ENCODE assay signal across 1 cellular context in genomic region chr17:78214016-78214705, GRCh38.
TF ChIP-seq lines count a peak whose summit lies in the region.

Gene BIRC5 (plus strand): TSS chr17:78214253. CDS start chr17:78214317, 64 bp downstream.

TF ChIP-seq in H1, 55 proteins besides CTCF, POLR2A, EP300 and RAD21 (continued from another document):
- TF ChIP-seq USF2 (IDR thresholded peaks at IDR 0.05; ENCODE audit: low read length) = peak; percentile 33; the same call in 1 of the 2 replicates
- no peak for TF ChIP-seq CTBP2 (IDR thresholded peaks at IDR 0.05; ENCODE audit: borderline replicate concordance, insufficient read depth, insufficient read length, low read length)
- TF ChIP-seq RXRA (IDR thresholded peaks at IDR 0.05; ENCODE audit: insufficient read depth, low read depth, low read length) = no peak
- TF ChIP-seq TCF12 (IDR thresholded peaks at IDR 0.05; ENCODE audit: low read depth, low read length) = no peak
- peak; percentile 61 for TF ChIP-seq PHF8 (conservative IDR thresholded peaks at IDR 0.05; ENCODE audit: low read depth, low read length)
- no peak for TF ChIP-seq GABPA (IDR thresholded peaks at IDR 0.05; ENCODE audit: borderline replicate concordance, insufficient read depth, low read length)
- no peak for TF ChIP-seq FOSL1 (IDR thresholded peaks at IDR 0.05; ENCODE audit: insufficient read depth, low read depth, low read length)
- no peak for TF ChIP-seq SUZ12 (IDR thresholded peaks at IDR 0.05; ENCODE audit: low read length)
- TF ChIP-seq CBX8 (IDR thresholded peaks at IDR 0.05; ENCODE audit: borderline replicate concordance, low read depth, low read length) = no peak
- TF ChIP-seq, protein P1, sequence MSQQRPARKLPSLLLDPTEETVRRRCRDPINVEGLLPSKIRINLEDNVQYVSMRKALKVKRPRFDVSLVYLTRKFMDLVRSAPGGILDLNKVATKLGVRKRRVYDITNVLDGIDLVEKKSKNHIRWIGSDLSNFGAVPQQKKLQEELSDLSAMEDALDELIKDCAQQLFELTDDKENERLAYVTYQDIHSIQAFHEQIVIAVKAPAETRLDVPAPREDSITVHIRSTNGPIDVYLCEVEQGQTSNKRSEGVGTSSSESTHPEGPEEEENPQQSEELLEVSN (IDR thresholded peaks at IDR 0.05) = peak; percentile 85
- peak; percentile 75 for TF ChIP-seq SIX5 (IDR thresholded peaks at IDR 0.05; ENCODE audit: low read depth, low read length)
- TF ChIP-seq KDM4A (IDR thresholded peaks at IDR 0.05; ENCODE audit: low read depth, low read length, severe bottlenecking) = peak; percentile 51
- TF ChIP-seq EGR1 (IDR thresholded peaks at IDR 0.05; ENCODE audit: borderline replicate concordance, low read depth, low read length) = no peak
- no peak for TF ChIP-seq RBBP5 (IDR thresholded peaks at IDR 0.05; ENCODE audit: borderline replicate concordance, low read depth, low read length)
- no peak for TF ChIP-seq GTF2F1 (IDR thresholded peaks at IDR 0.05; ENCODE audit: borderline replicate concordance, low read depth, low read length)
- TF ChIP-seq JUN (IDR thresholded peaks at IDR 0.05; ENCODE audit: low read depth, low read length) = no peak
- no peak for TF ChIP-seq SAP30 (IDR thresholded peaks at IDR 0.05; ENCODE audit: insufficient read depth, insufficient replicate concordance, low read length)
- no peak for TF ChIP-seq POU5F1 (IDR thresholded peaks at IDR 0.05; ENCODE audit: low read depth, low read length)
- no peak for TF ChIP-seq BCL11A (IDR thresholded peaks at IDR 0.05; ENCODE audit: low read depth in 2 of 2, low read length in 2 of 2)
- no peak for TF ChIP-seq CHD1 (IDR thresholded peaks at IDR 0.05; ENCODE audit: low read depth, low read length)
- TF ChIP-seq, protein P2, sequence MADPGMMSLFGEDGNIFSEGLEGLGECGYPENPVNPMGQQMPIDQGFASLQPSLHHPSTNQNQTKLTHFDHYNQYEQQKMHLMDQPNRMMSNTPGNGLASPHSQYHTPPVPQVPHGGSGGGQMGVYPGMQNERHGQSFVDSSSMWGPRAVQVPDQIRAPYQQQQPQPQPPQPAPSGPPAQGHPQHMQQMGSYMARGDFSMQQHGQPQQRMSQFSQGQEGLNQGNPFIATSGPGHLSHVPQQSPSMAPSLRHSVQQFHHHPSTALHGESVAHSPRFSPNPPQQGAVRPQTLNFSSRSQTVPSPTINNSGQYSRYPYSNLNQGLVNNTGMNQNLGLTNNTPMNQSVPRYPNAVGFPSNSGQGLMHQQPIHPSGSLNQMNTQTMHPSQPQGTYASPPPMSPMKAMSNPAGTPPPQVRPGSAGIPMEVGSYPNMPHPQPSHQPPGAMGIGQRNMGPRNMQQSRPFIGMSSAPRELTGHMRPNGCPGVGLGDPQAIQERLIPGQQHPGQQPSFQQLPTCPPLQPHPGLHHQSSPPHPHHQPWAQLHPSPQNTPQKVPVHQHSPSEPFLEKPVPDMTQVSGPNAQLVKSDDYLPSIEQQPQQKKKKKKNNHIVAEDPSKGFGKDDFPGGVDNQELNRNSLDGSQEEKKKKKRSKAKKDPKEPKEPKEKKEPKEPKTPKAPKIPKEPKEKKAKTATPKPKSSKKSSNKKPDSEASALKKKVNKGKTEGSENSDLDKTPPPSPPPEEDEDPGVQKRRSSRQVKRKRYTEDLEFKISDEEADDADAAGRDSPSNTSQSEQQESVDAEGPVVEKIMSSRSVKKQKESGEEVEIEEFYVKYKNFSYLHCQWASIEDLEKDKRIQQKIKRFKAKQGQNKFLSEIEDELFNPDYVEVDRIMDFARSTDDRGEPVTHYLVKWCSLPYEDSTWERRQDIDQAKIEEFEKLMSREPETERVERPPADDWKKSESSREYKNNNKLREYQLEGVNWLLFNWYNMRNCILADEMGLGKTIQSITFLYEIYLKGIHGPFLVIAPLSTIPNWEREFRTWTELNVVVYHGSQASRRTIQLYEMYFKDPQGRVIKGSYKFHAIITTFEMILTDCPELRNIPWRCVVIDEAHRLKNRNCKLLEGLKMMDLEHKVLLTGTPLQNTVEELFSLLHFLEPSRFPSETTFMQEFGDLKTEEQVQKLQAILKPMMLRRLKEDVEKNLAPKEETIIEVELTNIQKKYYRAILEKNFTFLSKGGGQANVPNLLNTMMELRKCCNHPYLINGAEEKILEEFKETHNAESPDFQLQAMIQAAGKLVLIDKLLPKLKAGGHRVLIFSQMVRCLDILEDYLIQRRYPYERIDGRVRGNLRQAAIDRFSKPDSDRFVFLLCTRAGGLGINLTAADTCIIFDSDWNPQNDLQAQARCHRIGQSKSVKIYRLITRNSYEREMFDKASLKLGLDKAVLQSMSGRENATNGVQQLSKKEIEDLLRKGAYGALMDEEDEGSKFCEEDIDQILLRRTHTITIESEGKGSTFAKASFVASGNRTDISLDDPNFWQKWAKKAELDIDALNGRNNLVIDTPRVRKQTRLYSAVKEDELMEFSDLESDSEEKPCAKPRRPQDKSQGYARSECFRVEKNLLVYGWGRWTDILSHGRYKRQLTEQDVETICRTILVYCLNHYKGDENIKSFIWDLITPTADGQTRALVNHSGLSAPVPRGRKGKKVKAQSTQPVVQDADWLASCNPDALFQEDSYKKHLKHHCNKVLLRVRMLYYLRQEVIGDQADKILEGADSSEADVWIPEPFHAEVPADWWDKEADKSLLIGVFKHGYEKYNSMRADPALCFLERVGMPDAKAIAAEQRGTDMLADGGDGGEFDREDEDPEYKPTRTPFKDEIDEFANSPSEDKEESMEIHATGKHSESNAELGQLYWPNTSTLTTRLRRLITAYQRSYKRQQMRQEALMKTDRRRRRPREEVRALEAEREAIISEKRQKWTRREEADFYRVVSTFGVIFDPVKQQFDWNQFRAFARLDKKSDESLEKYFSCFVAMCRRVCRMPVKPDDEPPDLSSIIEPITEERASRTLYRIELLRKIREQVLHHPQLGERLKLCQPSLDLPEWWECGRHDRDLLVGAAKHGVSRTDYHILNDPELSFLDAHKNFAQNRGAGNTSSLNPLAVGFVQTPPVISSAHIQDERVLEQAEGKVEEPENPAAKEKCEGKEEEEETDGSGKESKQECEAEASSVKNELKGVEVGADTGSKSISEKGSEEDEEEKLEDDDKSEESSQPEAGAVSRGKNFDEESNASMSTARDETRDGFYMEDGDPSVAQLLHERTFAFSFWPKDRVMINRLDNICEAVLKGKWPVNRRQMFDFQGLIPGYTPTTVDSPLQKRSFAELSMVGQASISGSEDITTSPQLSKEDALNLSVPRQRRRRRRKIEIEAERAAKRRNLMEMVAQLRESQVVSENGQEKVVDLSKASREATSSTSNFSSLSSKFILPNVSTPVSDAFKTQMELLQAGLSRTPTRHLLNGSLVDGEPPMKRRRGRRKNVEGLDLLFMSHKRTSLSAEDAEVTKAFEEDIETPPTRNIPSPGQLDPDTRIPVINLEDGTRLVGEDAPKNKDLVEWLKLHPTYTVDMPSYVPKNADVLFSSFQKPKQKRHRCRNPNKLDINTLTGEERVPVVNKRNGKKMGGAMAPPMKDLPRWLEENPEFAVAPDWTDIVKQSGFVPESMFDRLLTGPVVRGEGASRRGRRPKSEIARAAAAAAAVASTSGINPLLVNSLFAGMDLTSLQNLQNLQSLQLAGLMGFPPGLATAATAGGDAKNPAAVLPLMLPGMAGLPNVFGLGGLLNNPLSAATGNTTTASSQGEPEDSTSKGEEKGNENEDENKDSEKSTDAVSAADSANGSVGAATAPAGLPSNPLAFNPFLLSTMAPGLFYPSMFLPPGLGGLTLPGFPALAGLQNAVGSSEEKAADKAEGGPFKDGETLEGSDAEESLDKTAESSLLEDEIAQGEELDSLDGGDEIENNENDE (IDR thresholded peaks at IDR 0.05; ENCODE audit: insufficient replicate concordance, low read length) = no peak
- TF ChIP-seq KDM1A (IDR thresholded peaks at IDR 0.05; ENCODE audit: borderline replicate concordance, low read length) = no peak
- peak; percentile 55 to 98; a peak in 3 of 4 replicates for TF ChIP-seq HDAC2 (IDR thresholded peaks at IDR 0.05; ENCODE audit: borderline replicate concordance in 1 of 2, low read depth in 2 of 2, low read length in 2 of 2)
- no peak for TF ChIP-seq HDAC6 (IDR thresholded peaks at IDR 0.05; ENCODE audit: low read depth, low read length)
- peak; percentile 72 for TF ChIP-seq KDM5A (IDR thresholded peaks at IDR 0.05; ENCODE audit: low read length)
- TF ChIP-seq MAX (IDR thresholded peaks at IDR 0.05) = peak; percentile 94
- peak; percentile 70 for TF ChIP-seq CHD2 (IDR thresholded peaks at IDR 0.05; ENCODE audit: low read length)
- no peak for TF ChIP-seq RNF2 (IDR thresholded peaks at IDR 0.05; ENCODE audit: borderline replicate concordance, low read depth, low read length, missing control alignments, poor library complexity, severe bottlenecking)
- no peak for TF ChIP-seq ZNF274 (IDR thresholded peaks at IDR 0.05; ENCODE audit: borderline replicate concordance, extremely low read depth, low read length)
- TF ChIP-seq POLR2AphosphoS5 (IDR thresholded peaks at IDR 0.05; ENCODE audit: low read depth, low read length) = no peak
- TF ChIP-seq CEBPB (IDR thresholded peaks at IDR 0.05; ENCODE audit: low read depth, low read length) = no peak
- peak; percentile 60 for TF ChIP-seq SP1 (IDR thresholded peaks at IDR 0.05; ENCODE audit: low read depth, low read length)
- no peak for TF ChIP-seq CBX5 (IDR thresholded peaks at IDR 0.05; ENCODE audit: low read depth, low read length)
- no peak for TF ChIP-seq NANOG (IDR thresholded peaks at IDR 0.05; ENCODE audit: insufficient read depth, low read depth, low read length, poor library complexity, severe bottlenecking)
- TF ChIP-seq BACH1 (IDR thresholded peaks at IDR 0.05; ENCODE audit: low read length) = peak; percentile 23; the same call in 1 of the 2 replicates
- no peak for TF ChIP-seq RFX5 (IDR thresholded peaks at IDR 0.05; ENCODE audit: borderline replicate concordance, low read depth, low read length)
- no peak for TF ChIP-seq BRCA1 (IDR thresholded peaks at IDR 0.05; ENCODE audit: low read depth, low read length)
- TF ChIP-seq TEAD4 (IDR thresholded peaks at IDR 0.05; ENCODE audit: low read depth, low read length) = peak; percentile 41; the same call in 1 of the 2 replicates
- no peak; the same call in 1 of the 2 replicates for TF ChIP-seq TAF1 (IDR thresholded peaks at IDR 0.05; ENCODE audit: low read depth, low read length)
- peak; percentile 89 for TF ChIP-seq YY1 (IDR thresholded peaks at IDR 0.05; ENCODE audit: low read depth, low read length)
- peak; percentile 89 to 98; a peak in 3 of 4 replicates for TF ChIP-seq SIN3A (conservative IDR thresholded peaks at IDR 0.05 in 1 of 2, IDR thresholded peaks at IDR 0.05 in 1 of 2; ENCODE audit: low read depth in 1 of 2, low read length in 2 of 2)
- TF ChIP-seq JUND (IDR thresholded peaks at IDR 0.05; ENCODE audit: low read length) = no peak
- 0 out of 2 replicates have a peak, but pooled peaks have one; percentile 24 for TF ChIP-seq ATF3 (IDR thresholded peaks at IDR 0.05; ENCODE audit: insufficient read depth, low read depth, low read length)
- TF ChIP-seq SP2 (IDR thresholded peaks at IDR 0.05; ENCODE audit: low read length) = no peak
- peak; percentile 67; the same call in 1 of the 2 replicates for TF ChIP-seq TBP (IDR thresholded peaks at IDR 0.05; ENCODE audit: low read depth, low read length)
- no peak for TF ChIP-seq MAFK (IDR thresholded peaks at IDR 0.05; ENCODE audit: low read depth, low read length)
- no peak; the same call in 1 of the 2 replicates for TF ChIP-seq SRF (IDR thresholded peaks at IDR 0.05; ENCODE audit: low read depth, low read length)
